ENCODE assay signal across 25 cellular contexts in genomic region chr6:121901432-121901831, GRCh38.
"Had no signal": no experiment of that assay in that cellular context is flagged by ENCODE, and none has a peak within 500 bp of the region (broad histone marks: within the 10 kb centered on the region; RNA-seq: fewer than 3 reads in every experiment).

No MANE protein-coding gene starts in this region.

- DNase-seq: activated B cell treated with CpG ODN at 0.5 μM for 24 hours; activated CD4-positive, alpha-beta T cell treated with anti-CD3 and anti-CD28 coated beads for 48 hours; activated CD4-positive, alpha-beta T cell treated with anti-CD3 and anti-CD28 coated beads, Interleukin-2, amount 50 U/mL, for 1 hour; activated CD4-positive, alpha-beta T cell treated with anti-CD3 and anti-CD28 coated beads, Interleukin-2, amount 50 U/mL, for 48 hours; activated CD8-positive, alpha-beta memory T cell treated with anti-CD3 and anti-CD28 coated beads for 24 hours; activated CD8-positive, alpha-beta T cell treated with anti-CD3 and anti-CD28 coated beads for 36 hours; activated effector memory CD4-positive, alpha-beta T cell treated with Interleukin-2 at 50 U/mL for 16 hours; activated gamma-delta T cell treated with Interleukin-2 at 50 U/mL for 16 hours; activated naive CD4-positive, alpha-beta T cell treated with anti-CD3 and anti-CD28 coated beads, Interleukin-2, amount 50 U/mL, for 16 hours; activated naive CD4-positive, alpha-beta T cell treated with Interleukin-2 at 50 U/mL for 16 hours; activated T-cell treated with anti-CD3 and anti-CD28 coated beads, Interleukin-2, amount 50 U/mL, for 4 hours; amniotic stem cell; brain microvascular endothelial cell; cortex of kidney; dermis blood vessel endothelial cell; effector CD8-positive, alpha-beta T cell; foreskin fibroblast; glutamatergic neuron; T-helper 1 cell; T-helper 17 cell; T1000; WERI-Rb-1 had no signal

- H3K27ac ChIP-seq: brain microvascular endothelial cell, WERI-Rb-1 had no signal

- ATAC-seq: activated CD4-positive, CD25-positive, alpha-beta regulatory T cell treated with anti-CD3 and anti-CD28 coated beads, Interleukin-2, amount 50 U/mL, for 24 hours; activated CD8-positive, alpha-beta T cell treated with anti-CD3 and anti-CD28 coated beads for 36 hours; activated T-cell treated with anti-CD3 and anti-CD28 coated beads, Interleukin-2, amount 50 U/mL, for 4 hours; activated T-helper 17 cell treated with anti-CD3 and anti-CD28 coated beads, Interleukin-2, amount 50 U/mL, for 72 hours; esophagus mucosa; T-helper 17 cell had no signal

- H3K27me3 ChIP-seq: brain microvascular endothelial cell had no signal

- H3K36me3 ChIP-seq: brain microvascular endothelial cell, WERI-Rb-1 had no signal
